ENCODE assay signal across 38 cellular contexts in the genomic region with DNA sequence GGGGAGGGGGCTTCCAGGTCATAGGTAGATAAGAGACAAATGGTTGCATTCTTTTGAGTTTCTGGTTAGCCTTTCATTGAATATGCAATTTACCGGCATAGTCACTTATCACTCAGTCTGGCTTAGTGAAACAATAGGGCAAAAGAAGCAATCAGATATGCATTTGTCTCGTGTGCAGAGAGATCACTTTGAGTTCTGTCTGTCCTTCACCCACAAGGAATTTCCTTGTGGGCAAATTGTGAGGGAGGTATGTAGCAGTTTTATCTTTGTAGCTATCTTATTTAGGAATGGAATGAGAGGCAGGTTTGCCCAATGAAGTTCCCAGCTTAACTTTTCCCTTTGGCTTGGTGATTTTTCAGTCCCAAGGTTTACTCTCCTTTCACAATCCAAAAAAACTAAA.
"Had no signal": no experiment of that assay in that cellular context is flagged by ENCODE, and none has a peak within 500 bp of the region (broad histone marks: within the 10 kb centered on the region; RNA-seq: fewer than 3 reads in every experiment).

No MANE protein-coding gene starts in this region.

- ATAC-seq: activated CD4-positive, alpha-beta T cell treated with anti-CD3 and anti-CD28 coated beads for 36 hours; activated CD4-positive, CD25-positive, alpha-beta regulatory T cell treated with anti-CD3 and anti-CD28 coated beads, Interleukin-2, amount 50 U/mL, for 24 hours; activated CD8-positive, alpha-beta memory T cell treated with anti-CD3 and anti-CD28 coated beads, Interleukin-2, amount 10 ng/mL, durations not matched to agents 7 days and 5 days; activated CD8-positive, alpha-beta T cell treated with anti-CD3 and anti-CD28 coated beads, Interleukin-2, amount 10 ng/mL, durations not matched to agents 7 days and 5 days; activated naive CD8-positive, alpha-beta T cell treated with anti-CD3 and anti-CD28 coated beads, Interleukin-2, amount 50 U/mL, for 24 hours; WTC11 had no signal

- H3K4me1 ChIP-seq: ascending aorta had no signal

- H3K9me3 ChIP-seq: ascending aorta had no signal

- H3K27me3 ChIP-seq: ascending aorta, cardiac muscle cell had no signal

- H3K4me3 Mint-ChIP-seq: activated CD4-positive, alpha-beta memory T cell treated with anti-CD3 and anti-CD28 coated beads, Interleukin-2, amount 10 ng/mL, durations not matched to agents 7 days and 5 days; activated CD4-positive, alpha-beta T cell treated with anti-CD3 and anti-CD28 coated beads for 36 hours; activated CD4-positive, alpha-beta T cell treated with anti-CD3 and anti-CD28 coated beads, Interleukin-2, amount 10 ng/mL, durations not matched to agents 7 days and 5 days; activated CD8-positive, alpha-beta memory T cell treated with anti-CD3 and anti-CD28 coated beads, Interleukin-2, amount 10 ng/mL, durations not matched to agents 7 days and 5 days; activated CD8-positive, alpha-beta T cell treated with anti-CD3 and anti-CD28 coated beads, Interleukin-2, amount 10 ng/mL, durations not matched to agents 7 days and 5 days; activated naive CD4-positive, alpha-beta T cell treated with anti-CD3 and anti-CD28 coated beads, Interleukin-2, amount 10 ng/mL, durations not matched to agents 7 days and 5 days; activated naive CD4-positive, alpha-beta T cell treated with anti-CD3 and anti-CD28 coated beads, Interleukin-2, amount 50 U/mL, for 24 hours; activated naive CD8-positive, alpha-beta T cell; activated naive CD8-positive, alpha-beta T cell treated with anti-CD3 and anti-CD28 coated beads, Interleukin-2, amount 10 ng/mL, durations not matched to agents 7 days and 5 days; activated naive CD8-positive, alpha-beta T cell treated with anti-CD3 and anti-CD28 coated beads, Interleukin-2, amount 50 U/mL, for 24 hours; activated T-cell treated with anti-CD3 and anti-CD28 coated beads, Interleukin-2, amount 50 U/mL, for 24 hours; brain; central memory CD8-positive, alpha-beta T cell; T-helper 1 cell treated with Interleukin-12 subunit alpha and Interleukin-12 subunit beta and Interleukin-4 antibody, amounts not matched to agents 30 μg/mL and 1 μg/mL, for 36 hours; T-helper 2 cell treated with Interferon-gamma antibody and Interleukin-4, amounts not matched to agents 5 μg/mL and 100 μg/mL, for 36 hours; WTC11 had no signal

- H3K27me3 Mint-ChIP-seq: activated CD4-positive, alpha-beta memory T cell treated with anti-CD3 and anti-CD28 coated beads, Interleukin-2, amount 10 ng/mL, durations not matched to agents 7 days and 5 days; activated CD4-positive, alpha-beta T cell treated with anti-CD3 and anti-CD28 coated beads for 36 hours; activated CD4-positive, alpha-beta T cell treated with anti-CD3 and anti-CD28 coated beads, Interleukin-2, amount 10 ng/mL, durations not matched to agents 7 days and 5 days; activated CD8-positive, alpha-beta memory T cell treated with anti-CD3 and anti-CD28 coated beads, Interleukin-2, amount 10 ng/mL, durations not matched to agents 7 days and 5 days; activated naive CD4-positive, alpha-beta T cell treated with anti-CD3 and anti-CD28 coated beads, Interleukin-2, amount 10 ng/mL, durations not matched to agents 7 days and 5 days; activated naive CD4-positive, alpha-beta T cell treated with anti-CD3 and anti-CD28 coated beads, Interleukin-2, amount 50 U/mL, for 24 hours; activated naive CD8-positive, alpha-beta T cell; activated naive CD8-positive, alpha-beta T cell treated with anti-CD3 and anti-CD28 coated beads, Interleukin-2, amount 10 ng/mL, durations not matched to agents 7 days and 5 days; activated naive CD8-positive, alpha-beta T cell treated with anti-CD3 and anti-CD28 coated beads, Interleukin-2, amount 50 U/mL, for 24 hours; activated T-cell treated with anti-CD3 and anti-CD28 coated beads, Interleukin-2, amount 50 U/mL, for 24 hours; brain; central memory CD8-positive, alpha-beta T cell had no signal

- H3K27ac Mint-ChIP-seq: activated CD4-positive, alpha-beta memory T cell treated with anti-CD3 and anti-CD28 coated beads, Interleukin-2, amount 10 ng/mL, durations not matched to agents 7 days and 5 days; activated CD4-positive, alpha-beta T cell treated with anti-CD3 and anti-CD28 coated beads for 36 hours; activated CD4-positive, alpha-beta T cell treated with anti-CD3 and anti-CD28 coated beads, Interleukin-2, amount 10 ng/mL, durations not matched to agents 7 days and 5 days; activated CD8-positive, alpha-beta memory T cell treated with anti-CD3 and anti-CD28 coated beads, Interleukin-2, amount 10 ng/mL, durations not matched to agents 7 days and 5 days; activated CD8-positive, alpha-beta T cell treated with anti-CD3 and anti-CD28 coated beads, Interleukin-2, amount 10 ng/mL, durations not matched to agents 7 days and 5 days; activated naive CD4-positive, alpha-beta T cell treated with anti-CD3 and anti-CD28 coated beads, Interleukin-2, amount 10 ng/mL, durations not matched to agents 7 days and 5 days; activated naive CD4-positive, alpha-beta T cell treated with anti-CD3 and anti-CD28 coated beads, Interleukin-2, amount 50 U/mL, for 24 hours; activated naive CD8-positive, alpha-beta T cell; activated naive CD8-positive, alpha-beta T cell treated with anti-CD3 and anti-CD28 coated beads, Interleukin-2, amount 10 ng/mL, durations not matched to agents 7 days and 5 days; activated naive CD8-positive, alpha-beta T cell treated with anti-CD3 and anti-CD28 coated beads, Interleukin-2, amount 50 U/mL, for 24 hours; activated T-cell treated with anti-CD3 and anti-CD28 coated beads, Interleukin-2, amount 50 U/mL, for 24 hours; activated T-helper 2 cell treated with anti-CD3 and anti-CD28 coated beads, Interferon-gamma antibody, Interleukin-2, Interleukin-4, amounts not matched to agents 10 μg/mL and 5 μg/mL and 100 μg/mL, durations not matched to agents 14 hours and 24 hours and 36 hours; brain; T-helper 1 cell treated with Interleukin-12 subunit alpha and Interleukin-12 subunit beta and Interleukin-4 antibody, amounts not matched to agents 30 μg/mL and 1 μg/mL, for 36 hours; T-helper 2 cell treated with Interferon-gamma antibody and Interleukin-4, amounts not matched to agents 5 μg/mL and 100 μg/mL, for 36 hours; WTC11 had no signal

- H3K36me3 ChIP-seq: ascending aorta, cardiac muscle cell, WERI-Rb-1 had no signal

- H3K27ac ChIP-seq: ascending aorta, cardiac muscle cell, WERI-Rb-1 had no signal

- H3K4me1 Mint-ChIP-seq: activated CD4-positive, alpha-beta memory T cell treated with anti-CD3 and anti-CD28 coated beads, Interleukin-2, amount 10 ng/mL, durations not matched to agents 7 days and 5 days; activated CD4-positive, alpha-beta T cell treated with anti-CD3 and anti-CD28 coated beads for 36 hours; activated CD4-positive, alpha-beta T cell treated with anti-CD3 and anti-CD28 coated beads, Interleukin-2, amount 10 ng/mL, durations not matched to agents 7 days and 5 days; activated CD8-positive, alpha-beta memory T cell treated with anti-CD3 and anti-CD28 coated beads, Interleukin-2, amount 10 ng/mL, durations not matched to agents 7 days and 5 days; activated naive CD4-positive, alpha-beta T cell treated with anti-CD3 and anti-CD28 coated beads, Interleukin-2, amount 10 ng/mL, durations not matched to agents 7 days and 5 days; activated naive CD4-positive, alpha-beta T cell treated with anti-CD3 and anti-CD28 coated beads, Interleukin-2, amount 50 U/mL, for 24 hours; activated naive CD8-positive, alpha-beta T cell treated with anti-CD3 and anti-CD28 coated beads, Interleukin-2, amount 10 ng/mL, durations not matched to agents 7 days and 5 days; activated naive CD8-positive, alpha-beta T cell treated with anti-CD3 and anti-CD28 coated beads, Interleukin-2, amount 50 U/mL, for 24 hours; brain; central memory CD8-positive, alpha-beta T cell; WTC11 had no signal

- H3K4me3 ChIP-seq: ascending aorta, cardiac muscle cell had no signal

- DNase-seq: activated CD4-positive, alpha-beta memory T cell treated with anti-CD3 and anti-CD28 coated beads, Interleukin-2, amount 10 ng/mL, durations not matched to agents 7 days and 5 days; activated CD4-positive, alpha-beta T cell treated with anti-CD3 and anti-CD28 coated beads for 1 hour; activated CD4-positive, alpha-beta T cell treated with anti-CD3 and anti-CD28 coated beads for 36 hours; activated CD4-positive, alpha-beta T cell treated with anti-CD3 and anti-CD28 coated beads for 48 hours; activated CD4-positive, alpha-beta T cell treated with anti-CD3 and anti-CD28 coated beads, Interleukin-2, amount 10 ng/mL, durations not matched to agents 7 days and 5 days; activated CD4-positive, alpha-beta T cell treated with anti-CD3 and anti-CD28 coated beads, Interleukin-2, amount 50 U/mL, for 48 hours; activated CD4-positive, CD25-positive, alpha-beta regulatory T cell; activated CD8-positive, alpha-beta memory T cell treated with anti-CD3 and anti-CD28 coated beads for 24 hours; activated CD8-positive, alpha-beta memory T cell treated with anti-CD3 and anti-CD28 coated beads, Interleukin-2, amount 10 ng/mL, durations not matched to agents 7 days and 5 days; activated CD8-positive, alpha-beta memory T cell treated with anti-CD3 and anti-CD28 coated beads, Interleukin-2, amount 50 U/mL, for 48 hours; activated CD8-positive, alpha-beta T cell treated with anti-CD3 and anti-CD28 coated beads, Interleukin-2, amount 10 ng/mL, durations not matched to agents 7 days and 5 days; activated effector memory CD4-positive, alpha-beta T cell treated with Interleukin-2 at 50 U/mL for 16 hours; activated gamma-delta T cell; activated naive CD4-positive, alpha-beta T cell treated with anti-CD3 and anti-CD28 coated beads, Interleukin-2, amount 10 ng/mL, durations not matched to agents 7 days and 5 days; activated naive CD4-positive, alpha-beta T cell treated with Interleukin-2 at 50 U/mL for 16 hours; activated naive CD8-positive, alpha-beta T cell treated with anti-CD3 and anti-CD28 coated beads, Interleukin-2, amount 10 ng/mL, durations not matched to agents 7 days and 5 days; activated naive CD8-positive, alpha-beta T cell treated with anti-CD3 and anti-CD28 coated beads, Interleukin-2, amount 50 U/mL, for 24 hours; activated T-cell treated with anti-CD3 and anti-CD28 coated beads, Interleukin-2, amount 50 U/mL, for 24 hours; activated T-cell treated with anti-CD3 and anti-CD28 coated beads, Interleukin-2, amount 50 U/mL, for 48 hours; amygdala; anterior cingulate cortex; caudate nucleus; cerebellar nuclear complex; T-helper 1 cell; T-helper 2 cell; T-helper 9 cell; WERI-Rb-1 had no signal

- H3K9me3 Mint-ChIP-seq: WTC11 had no signal

- H3K36me3 Mint-ChIP-seq: activated CD8-positive, alpha-beta memory T cell treated with anti-CD3 and anti-CD28 coated beads, Interleukin-2, amount 10 ng/mL, durations not matched to agents 7 days and 5 days; activated naive CD4-positive, alpha-beta T cell treated with anti-CD3 and anti-CD28 coated beads, Interleukin-2, amount 10 ng/mL, durations not matched to agents 7 days and 5 days; activated naive CD4-positive, alpha-beta T cell treated with anti-CD3 and anti-CD28 coated beads, Interleukin-2, amount 50 U/mL, for 24 hours; activated naive CD8-positive, alpha-beta T cell; activated naive CD8-positive, alpha-beta T cell treated with anti-CD3 and anti-CD28 coated beads, Interleukin-2, amount 10 ng/mL, durations not matched to agents 7 days and 5 days; brain; WTC11 had no signal
